14 cellular contexts compared by ENCODE assay signal in genomic region chr20:61560361-61560853, GRCh38.
DNase-seq lines count a peak whose midpoint lies in the region; ATAC-seq and TF ChIP-seq lines count a peak whose summit lies in the region.
"Had no signal": no experiment of that assay in that cellular context is flagged by ENCODE, and none has a peak within 500 bp of the region (broad histone marks: within the 10 kb centered on the region; RNA-seq: fewer than 3 reads in every experiment).

No MANE protein-coding gene starts in this region.

- no peak for TF ChIP-seq POLR2A in prostate gland (IDR thresholded peaks at IDR 0.05)

- H3K4me3 Mint-ChIP-seq in HFFc6 (no peak overlapping the region), type B pancreatic cell (no peak overlapping the region)

- no peaks in the 10 kb centered on the region for H3K9me3 ChIP-seq in prostate gland
- H3K9me3 ChIP-seq: Caco-2 had no signal

- H3K27me3 ChIP-seq in prostate gland (replicated peaks; ENCODE audit: insufficient read depth) = peaks cover 3% of the 10 kb centered on the region

- H3K9me3 Mint-ChIP-seq in HFFc6 = no peaks in the 10 kb centered on the region
- no peaks in the 10 kb centered on the region for H3K9me3 Mint-ChIP-seq in type B pancreatic cell

- peak; percentile 54 for TF ChIP-seq CTCF in AG10803 (conservative IDR thresholded peaks at IDR 0.05; ENCODE audit: low read length)
- TF ChIP-seq CTCF in HFFc6 (IDR thresholded peaks at IDR 0.05) = peak; percentile 72
- TF ChIP-seq CTCF in type B pancreatic cell (conservative IDR thresholded peaks at IDR 0.05) = no peak
- TF ChIP-seq CTCF in coronary artery (IDR thresholded peaks at IDR 0.05) = no peak
- no peak for TF ChIP-seq CTCF in prostate gland (IDR thresholded peaks at IDR 0.05)

- no peak overlapping the region for H3K4me3 ChIP-seq in AG10803 (ENCODE audit: low read length)
- H3K4me3 ChIP-seq in coronary artery = no peak overlapping the region
- H3K4me3 ChIP-seq in prostate gland = no peak overlapping the region
- H3K4me3 ChIP-seq: lung had no signal

- no peak overlapping the region for H3K27ac ChIP-seq in coronary artery
- H3K27ac ChIP-seq in prostate gland = no peak overlapping the region

- intact Hi-C loops in prostate gland (cut with DNase I) = no loop called here

- H3K27ac Mint-ChIP-seq in HFFc6 (no peak overlapping the region), type B pancreatic cell (no peak overlapping the region)

- H3K27me3 Mint-ChIP-seq in HFFc6 (ENCODE audit: insufficient read depth) = peaks cover 1% of the 10 kb centered on the region
- peaks cover 29% of the 10 kb centered on the region for H3K27me3 Mint-ChIP-seq in type B pancreatic cell

- no peaks in the 10 kb centered on the region for H3K36me3 Mint-ChIP-seq in HFFc6 (ENCODE audit: low read depth)
- H3K36me3 Mint-ChIP-seq in type B pancreatic cell = no peaks in the 10 kb centered on the region

- ATAC-seq in left lobe of liver (peak; percentile 40), GM19467 (IDR thresholded peaks at IDR 0.05; ENCODE audit: unreplicated experiment) (no peak)
- ATAC-seq: sciatic nerve had no signal

- DNase-seq in AG10803 (ENCODE audit: low read depth) (peak; percentile 91), HFFc6 (peak; percentile 68), amniotic epithelial cell (ENCODE audit: low read depth) (peak; percentile 8), left lobe of liver (ENCODE audit: low spot score) (no peak), type B pancreatic cell (ENCODE audit: extremely low spot score, unreplicated experiment) (no peak), coronary artery (ENCODE audit: low spot score) (no peak), prostate gland (ENCODE audit: low spot score) (no peak)
- DNase-seq: erythroblast, NCI-H1694, SIG-M5 had no signal

- no peaks in the 10 kb centered on the region for H3K36me3 ChIP-seq in prostate gland

- H3K4me1 ChIP-seq in prostate gland (replicated peaks) = no peaks in the 10 kb centered on the region
- H3K4me1 ChIP-seq: Caco-2 had no signal

- WGBS in prostate gland = 55% methylated on average over 13 of the region's 15 CpGs

- H3K4me1 Mint-ChIP-seq in HFFc6 (ENCODE audit: low read depth) (peaks cover 54% of the 10 kb centered on the region), type B pancreatic cell (ENCODE audit: unreplicated experiment) (no peaks in the 10 kb centered on the region)

Comparison
In these comparisons a context has a peak if more than half of its experiments do, and no peak if none do; other contexts are left out.
1. DNase-seq: peak in AG10803 (single experiment), HFFc6 (single experiment) and amniotic epithelial cell (single experiment); none in left lobe of liver (single experiment), type B pancreatic cell (single experiment), coronary artery (single experiment) and prostate gland (single experiment).
2. CTCF ChIP-seq: peak in AG10803 (single experiment) and HFFc6 (single experiment); none in type B pancreatic cell (single experiment), coronary artery (single experiment) and prostate gland (0 of 4).